Comparison of ENCODE assay signal across 35 cellular contexts in the genomic region with DNA sequence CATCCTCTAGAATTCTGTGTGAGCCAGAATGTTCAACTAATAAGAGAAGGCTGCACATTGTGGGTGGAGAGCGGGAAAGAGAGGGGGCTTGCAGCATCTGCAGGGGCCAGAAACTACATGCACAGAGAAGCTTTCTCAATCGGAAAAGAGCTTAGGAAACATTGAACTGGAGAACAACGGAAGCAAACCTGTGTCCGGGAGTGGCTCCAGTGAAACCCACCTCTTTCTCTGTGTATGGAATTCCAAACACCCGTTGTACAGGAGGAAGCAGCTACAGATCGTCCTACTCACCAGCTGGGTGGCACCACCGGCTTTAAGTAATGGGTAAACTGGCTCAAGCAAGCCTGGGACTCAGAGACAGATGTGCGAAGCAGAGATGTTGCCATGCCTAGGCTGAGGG. TPM values are rescaled to one million over a fixed set of nuclear protein-coding genes. Genes with fewer than 3 reads are reported as not detected.
DNase-seq lines count a peak whose midpoint lies in the region; ATAC-seq, FAIRE-seq and TF ChIP-seq lines count a peak whose summit lies in the region.
"Had no signal": no experiment of that assay in that cellular context is flagged by ENCODE, and none has a peak within 500 bp of the region (broad histone marks: within the 10 kb centered on the region; RNA-seq: fewer than 3 reads in every experiment).

No MANE protein-coding gene starts in this region.

- no peak overlapping the region for H4K12ac ChIP-seq in trophoblast cell (ENCODE audit: low read depth, low read length)

- H3K36me3 Mint-ChIP-seq in T-helper 1 cell treated with Interleukin-12 subunit alpha and Interleukin-12 subunit beta and Interleukin-4 antibody, amounts not matched to agents 30 μg/mL and 1 μg/mL, for 36 hours (ENCODE audit: low read depth) = peaks cover under 1% of the 10 kb centered on the region
- H3K36me3 Mint-ChIP-seq in HFFc6 (ENCODE audit: low read depth) = no peaks in the 10 kb centered on the region
- H3K36me3 Mint-ChIP-seq: activated naive CD4-positive, alpha-beta T cell treated with anti-CD3 and anti-CD28 coated beads, Interleukin-2, amount 50 U/mL, for 24 hours; immature natural killer cell; naive thymus-derived CD8-positive, alpha-beta T cell had no signal

- no peak for FAIRE-seq in endothelial cell of umbilical vein (lab: Jason Lieb, UNC)
- FAIRE-seq: bronchial epithelial cell, colon, H1, urothelium cell line had no signal

- H3K18ac ChIP-seq in trophoblast cell (ENCODE audit: low read length) = no peak overlapping the region

- no peaks in the 10 kb centered on the region for H3K27me3 Mint-ChIP-seq in T-helper 1 cell treated with Interleukin-12 subunit alpha and Interleukin-12 subunit beta and Interleukin-4 antibody, amounts not matched to agents 30 μg/mL and 1 μg/mL, for 36 hours (ENCODE audit: low read depth)
- H3K27me3 Mint-ChIP-seq in HFFc6 (ENCODE audit: insufficient read depth) = peaks cover 2% of the 10 kb centered on the region
- H3K27me3 Mint-ChIP-seq: activated CD4-positive, alpha-beta memory T cell treated with anti-CD3 and anti-CD28 coated beads, Interleukin-2, amount 10 ng/mL, durations not matched to agents 7 days and 5 days; activated naive CD4-positive, alpha-beta T cell treated with anti-CD3 and anti-CD28 coated beads, Interleukin-2, amount 50 U/mL, for 24 hours; naive thymus-derived CD8-positive, alpha-beta T cell had no signal

- no peak for TF ChIP-seq POLR2A in endothelial cell of umbilical vein (IDR thresholded peaks at IDR 0.05; ENCODE audit: low read depth, low read length)

- POLR2A ChIA-PET in endothelial cell of umbilical vein (lab: Charles Lee) = interaction anchor here (1.0 kb wide), 1 partner anchor 15 kb away, joined by 3 read pairs; no protein-coding TSS in a partner anchor

- no peak overlapping the region for H3K4ac ChIP-seq in trophoblast cell (ENCODE audit: low read depth, low read length)

- peak overlapping the region; percentile 1 for H2BK120ac ChIP-seq in trophoblast cell (ENCODE audit: insufficient read depth, low read length, poor library complexity)

- H3K23ac ChIP-seq in trophoblast cell (ENCODE audit: low read length) = no peak overlapping the region

- H3K9me3 Mint-ChIP-seq in T-helper 1 cell treated with Interleukin-12 subunit alpha and Interleukin-12 subunit beta and Interleukin-4 antibody, amounts not matched to agents 30 μg/mL and 1 μg/mL, for 36 hours = no peaks in the 10 kb centered on the region
- no peaks in the 10 kb centered on the region for H3K9me3 Mint-ChIP-seq in HFFc6
- H3K9me3 Mint-ChIP-seq: activated CD4-positive, alpha-beta memory T cell treated with anti-CD3 and anti-CD28 coated beads, Interleukin-2, amount 10 ng/mL, durations not matched to agents 7 days and 5 days; activated naive CD4-positive, alpha-beta T cell treated with anti-CD3 and anti-CD28 coated beads, Interleukin-2, amount 50 U/mL, for 24 hours; activated T-helper 2 cell treated with anti-CD3 and anti-CD28 coated beads, Interferon-gamma antibody, Interleukin-2, Interleukin-4, amounts not matched to agents 10 μg/mL and 5 μg/mL and 100 μg/mL, durations not matched to agents 14 hours and 24 hours and 36 hours; effector memory CD8-positive, alpha-beta T cell; immature natural killer cell; naive thymus-derived CD8-positive, alpha-beta T cell had no signal

- dilution Hi-C loops in endothelial cell of umbilical vein (cut with MboI; ENCODE audit: extremely low pct_ligation_motif_present, low sequenced_read_pairs) = no loop called here

- H4K20me1 ChIP-seq in endothelial cell of umbilical vein (replicated peaks; ENCODE audit: control insufficient read depth, extremely low read depth, insufficient read depth, low read length) = no peaks in the 10 kb centered on the region

- H2BK5ac ChIP-seq in trophoblast cell (ENCODE audit: low read depth, low read length, poor library complexity) = no peak overlapping the region

- H3K4me3 Mint-ChIP-seq in T-helper 1 cell treated with Interleukin-12 subunit alpha and Interleukin-12 subunit beta and Interleukin-4 antibody, amounts not matched to agents 30 μg/mL and 1 μg/mL, for 36 hours = no peak overlapping the region
- no peak overlapping the region for H3K4me3 Mint-ChIP-seq in HFFc6
- H3K4me3 Mint-ChIP-seq: activated CD4-positive, alpha-beta memory T cell treated with anti-CD3 and anti-CD28 coated beads, Interleukin-2, amount 10 ng/mL, durations not matched to agents 7 days and 5 days; activated naive CD4-positive, alpha-beta T cell treated with anti-CD3 and anti-CD28 coated beads, Interleukin-2, amount 50 U/mL, for 24 hours; effector memory CD8-positive, alpha-beta T cell; naive thymus-derived CD8-positive, alpha-beta T cell had no signal

- H3K4me1 ChIP-seq in endothelial cell of umbilical vein (ENCODE audit: control insufficient read depth, extremely low read depth, insufficient read depth, low read length) = peaks cover 43% of the 10 kb centered on the region
- peaks cover 25 to 27% of the 10 kb centered on the region in 2 experiments for H3K4me1 ChIP-seq in trophoblast cell (ENCODE audit: control insufficient read depth in 1 of 2, insufficient read depth in 2 of 2, low read length in 2 of 2)
- H3K4me1 ChIP-seq: parathyroid adenoma had no signal

- ATAC-seq in HG02571 (IDR thresholded peaks at IDR 0.05; ENCODE audit: unreplicated experiment) (no peak), GM18498 (IDR thresholded peaks at IDR 0.05; ENCODE audit: unreplicated experiment) (no peak)
- ATAC-seq: activated CD4-positive, CD25-positive, alpha-beta regulatory T cell treated with anti-CD3 and anti-CD28 coated beads, Interleukin-2, amount 50 U/mL, for 24 hours; effector memory CD8-positive, alpha-beta T cell; esophagus mucosa; naive thymus-derived CD8-positive, alpha-beta T cell had no signal

- H3K4me2 ChIP-seq in endothelial cell of umbilical vein (ENCODE audit: insufficient read depth, low read length) (peak overlapping the region; percentile 20), trophoblast cell (ENCODE audit: low read length) (no peak overlapping the region)

- DNase-seq in T-helper 1 cell (no peak), HFFc6 (no peak), endothelial cell of umbilical vein (ENCODE audit: low read depth, low spot score) (no peak), trophoblast cell (no peak), DMS53 (lab: John Stamatoyannopoulos, UW) (no peak)
- DNase-seq: activated CD8-positive, alpha-beta memory T cell treated with anti-CD3 and anti-CD28 coated beads, Interleukin-2, amount 50 U/mL, for 48 hours; anterior cingulate cortex; effector memory CD8-positive, alpha-beta T cell; foreskin melanocyte; hypothalamus; midbrain; naive thymus-derived CD8-positive, alpha-beta T cell; NCI-H1092 treated with DMSO at 0.1 percent for 48 hours; NCI-H187 treated with DMSO at 0.1 percent for 48 hours; NCI-H524 treated with DMSO at 0.1 percent for 48 hours; SIG-M5; stimulated activated CD4-positive, alpha-beta T cell treated with anti-CD3 and anti-CD28 coated beads, Interleukin-12 subunit alpha, Interleukin-12 subunit beta, amount 100 ng/mL, for 4 hours; stimulated activated CD4-positive, alpha-beta T cell treated with anti-CD3 and anti-CD28 coated beads, Interleukin-4, amount 100 ng/mL, for 1 hour; SW 1271 had no signal

- H3K9me3 ChIP-seq in endothelial cell of umbilical vein (replicated peaks; ENCODE audit: control insufficient read depth, insufficient read depth, low read length) (no peaks in the 10 kb centered on the region), trophoblast cell (ENCODE audit: insufficient read depth, low read depth, low read length) (peaks cover 3% of the 10 kb centered on the region)
- H3K9me3 ChIP-seq: right atrium auricular region had no signal

- peaks cover 6% of the 10 kb centered on the region for H3K79me1 ChIP-seq in trophoblast cell (ENCODE audit: low read length)

- no peak overlapping the region for H3K14ac ChIP-seq in trophoblast cell (ENCODE audit: low read length)

- no TSS peak for BruUV-seq in endothelial cell of umbilical vein (replicated peaks; lab: Mats Ljungman, UMichigan)

- intact Hi-C loops in endothelial cell of umbilical vein (cut with micrococcal nuclease) = loop anchor here (1.0 to 10.0 kb wide), 3 partner anchors 44 to 352 kb away; partner anchors contain the start of gene GNAI3

- peak overlapping the region; percentile 9 for H2BK12ac ChIP-seq in trophoblast cell (ENCODE audit: low read length)

- H3K9ac ChIP-seq in endothelial cell of umbilical vein (replicated peaks; ENCODE audit: extremely low read depth, insufficient read depth, low read length) (peak overlapping the region; percentile 36), trophoblast cell (ENCODE audit: low read length) (no peak overlapping the region)
- H3K9ac ChIP-seq: parathyroid adenoma had no signal

- H2AFZ ChIP-seq in endothelial cell of umbilical vein (ENCODE audit: low read depth, low read length) (no peak overlapping the region), trophoblast cell (ENCODE audit: insufficient read depth, low read length, poor library complexity) (no peak overlapping the region)
- H2AFZ ChIP-seq: parathyroid adenoma had no signal

- H4K8ac ChIP-seq in trophoblast cell (ENCODE audit: low read depth, low read length) = no peak overlapping the region

- no peaks in the 10 kb centered on the region for H3K36me3 ChIP-seq in endothelial cell of umbilical vein (ENCODE audit: control insufficient read depth in 2 of 2, extremely low read depth in 1 of 2, insufficient read depth in 2 of 2, low read length in 2 of 2)
- no peaks in the 10 kb centered on the region for H3K36me3 ChIP-seq in trophoblast cell (ENCODE audit: control insufficient read depth in 1 of 2, insufficient read depth in 2 of 2, low read length in 2 of 2)
- H3K36me3 ChIP-seq: right atrium auricular region had no signal

- peaks cover 18% of the 10 kb centered on the region for H3K4me1 Mint-ChIP-seq in T-helper 1 cell treated with Interleukin-12 subunit alpha and Interleukin-12 subunit beta and Interleukin-4 antibody, amounts not matched to agents 30 μg/mL and 1 μg/mL, for 36 hours (ENCODE audit: low read depth)
- no peaks in the 10 kb centered on the region; the same call in none of the 2 replicates for H3K4me1 Mint-ChIP-seq in HFFc6 (ENCODE audit: low read depth)

- peak overlapping the region; percentile 51 for H2AK5ac ChIP-seq in trophoblast cell (ENCODE audit: low read length)

- no peaks in the 10 kb centered on the region for H3K27me3 ChIP-seq in endothelial cell of umbilical vein (ENCODE audit: control insufficient read depth in 2 of 2, insufficient read depth in 2 of 2, low read length in 2 of 2)
- H3K27me3 ChIP-seq in trophoblast cell (ENCODE audit: insufficient read depth, low read length) = no peaks in the 10 kb centered on the region
- H3K27me3 ChIP-seq: right atrium auricular region had no signal

- TF ChIP-seq CTCF in HFFc6 (IDR thresholded peaks at IDR 0.05) = no peak
- no peak for TF ChIP-seq CTCF in endothelial cell of umbilical vein (IDR thresholded peaks at IDR 0.05; ENCODE audit: extremely low read depth in 1 of 2, insufficient read depth in 1 of 2, low read depth in 1 of 2, low read length in 2 of 2)

- H3K27ac ChIP-seq in endothelial cell of umbilical vein (ENCODE audit: insufficient read depth, low read depth, low read length) (peak overlapping the region; percentile 71), trophoblast cell (ENCODE audit: low read depth, low read length) (no peak overlapping the region)
- H3K27ac ChIP-seq: 22Rv1, parathyroid adenoma had no signal

- no peak overlapping the region for H3K4me3 ChIP-seq in endothelial cell of umbilical vein (replicated peaks in 1 of 3; ENCODE audit: insufficient read depth in 1 of 3, low read depth in 1 of 3, low read length in 3 of 3)
- no peak overlapping the region for H3K4me3 ChIP-seq in trophoblast cell (ENCODE audit: low read depth, low read length)
- H3K4me3 ChIP-seq: right atrium auricular region had no signal

- CTCF ChIA-PET in endothelial cell of umbilical vein (lab: Charles Lee) = interaction anchor here (1.0 to 3.6 kb wide), 6 partner anchors 12 to 105 kb away, joined by 3 to 24 read pairs (median 5); partner anchors contain the start of genes AHCYL1 and CSF1

- no peaks in the 10 kb centered on the region for H3K9me1 ChIP-seq in endothelial cell of umbilical vein (replicated peaks; ENCODE audit: control insufficient read depth, extremely low read depth, insufficient read depth, low read length)

- H3K79me2 ChIP-seq in endothelial cell of umbilical vein (ENCODE audit: control insufficient read depth, insufficient read depth, low read length) (no peaks in the 10 kb centered on the region), trophoblast cell (ENCODE audit: control insufficient read depth, insufficient read depth, low read length, poor library complexity) (no peaks in the 10 kb centered on the region)
- H3K79me2 ChIP-seq: parathyroid adenoma had no signal

- no CpG with 5 or more reads among the region's 8 CpGs for WGBS in trophoblast cell (ENCODE audit: extremely low coverage, insufficient coverage, insufficient read length)

- H3K27ac Mint-ChIP-seq in T-helper 1 cell treated with Interleukin-12 subunit alpha and Interleukin-12 subunit beta and Interleukin-4 antibody, amounts not matched to agents 30 μg/mL and 1 μg/mL, for 36 hours = peak overlapping the region; percentile 28
- H3K27ac Mint-ChIP-seq in HFFc6 = peak overlapping the region; percentile 72
- H3K27ac Mint-ChIP-seq: activated CD4-positive, alpha-beta memory T cell treated with anti-CD3 and anti-CD28 coated beads, Interleukin-2, amount 10 ng/mL, durations not matched to agents 7 days and 5 days; activated naive CD4-positive, alpha-beta T cell treated with anti-CD3 and anti-CD28 coated beads, Interleukin-2, amount 50 U/mL, for 24 hours; activated T-helper 2 cell treated with anti-CD3 and anti-CD28 coated beads, Interferon-gamma antibody, Interleukin-2, Interleukin-4, amounts not matched to agents 10 μg/mL and 5 μg/mL and 100 μg/mL, durations not matched to agents 14 hours and 24 hours and 36 hours had no signal

- H4K91ac ChIP-seq in trophoblast cell (ENCODE audit: low read depth, low read length) = peak overlapping the region; percentile 56

RNA-seq across cellular contexts. Expression of gene CSF1, which starts 14.0 kb away (rescaled TPM):
- total RNA-seq in HFFc6 (2021; fragmentation: NEBNext Ultra II Directional; extraction: Animal tissue kit (Norgen Biotek cat#: 25700)) = 10 to 100 TPM; 28.7 to 79.3 (median 72.4) TPM
- 22.7 and 28.9 TPM in 2 replicates for total RNA-seq in endothelial cell of umbilical vein
- 23.3 and 24.5 TPM in 2 replicates for polyA plus RNA-seq in endothelial cell of umbilical vein
- polyA plus RNA-seq in endothelial cell of umbilical vein (2011; cell fraction: cytosol; rRNA removed) = 18.0 and 21.7 TPM in 2 replicates
- polyA plus RNA-seq in endothelial cell of umbilical vein (2011; cell fraction: nucleus; rRNA removed) = 17.9 and 23.3 TPM in 2 replicates
- polyA plus RNA-seq in endothelial cell of umbilical vein (2012) = 18.7 and 20.5 TPM in 2 replicates
- polyA minus RNA-seq in endothelial cell of umbilical vein = 10.2 and 22.5 TPM in 2 replicates
- polyA minus RNA-seq in endothelial cell of umbilical vein (2011; cell fraction: cytosol; rRNA and poly(A)+ RNA removed) = 1.6 TPM
- polyA minus RNA-seq in endothelial cell of umbilical vein (2011; cell fraction: nucleus; rRNA and poly(A)+ RNA removed) = 5.8 and 10.2 TPM in 2 replicates
- 10.4 and 10.7 TPM in 2 replicates for polyA plus RNA-seq in trophoblast cell (2013)
